Comparison of ENCODE assay signal across 8 cellular contexts in the genomic region with DNA sequence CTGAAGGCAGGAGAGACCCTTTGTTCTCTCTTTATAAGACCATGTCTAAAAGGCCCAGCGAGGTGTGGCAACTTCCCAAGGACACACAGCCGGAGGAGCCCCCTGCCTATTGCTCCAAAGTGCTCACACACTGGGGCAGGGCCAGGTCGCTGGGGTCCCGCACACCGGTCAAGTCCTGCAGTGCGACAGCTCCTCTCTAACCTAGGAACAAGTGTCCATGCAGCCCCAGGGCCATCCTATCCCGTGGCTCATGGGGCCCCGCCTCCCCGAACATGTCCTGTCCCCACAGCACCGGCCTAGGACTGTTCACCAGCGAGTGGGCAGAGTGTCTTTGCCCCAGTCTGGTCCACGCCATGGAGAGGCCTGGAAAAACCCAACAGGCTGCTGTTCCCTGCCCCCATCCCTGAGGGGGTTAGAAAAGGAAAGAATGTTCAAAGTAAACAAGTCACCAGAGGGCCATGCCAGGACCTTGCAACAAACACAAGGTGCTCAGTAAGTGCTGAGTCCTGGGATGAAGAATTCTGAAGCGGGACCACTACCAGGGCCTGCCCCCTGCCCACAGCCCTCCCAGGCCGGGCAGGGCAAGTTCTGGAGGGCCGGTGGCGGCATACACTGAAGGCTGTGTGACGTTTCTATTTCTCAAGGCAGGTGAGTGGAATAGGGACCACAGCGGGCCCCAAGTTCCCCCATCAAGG. TPM values are rescaled to one million over a fixed set of nuclear protein-coding genes. Genes with fewer than 3 reads are reported as not detected.
DNase-seq lines count a peak whose midpoint lies in the region; ATAC-seq, FAIRE-seq and TF ChIP-seq lines count a peak whose summit lies in the region.

No MANE protein-coding gene starts in this region.

- no peak for FAIRE-seq in bronchial epithelial cell (lab: Jason Lieb, UNC)

- H3K9me3 ChIP-seq in HUES64 (ENCODE audit: insufficient read depth, low read depth, low read length) (no peaks in the 10 kb centered on the region), tibial artery (no peaks in the 10 kb centered on the region)

- CTCF ChIA-PET in AG04449 (lab: Yijun Ruan, JAX): interaction anchor here (1.5 to 1.9 kb wide), 2 partner anchors 24 to 35 kb away, joined by 3 to 6 read pairs; no protein-coding TSS in a partner anchor

- H3K4me3 ChIP-seq in AG04449 (ENCODE audit: low read depth, low read length) (peak overlapping the region; percentile 72), HUES64 (ENCODE audit: low read length) (peak overlapping the region; percentile 85), bronchial epithelial cell (ENCODE audit: low read depth, low read length) (peak overlapping the region; percentile 86), lower leg skin (ENCODE audit: low read depth, poor library complexity, severe bottlenecking) (peak overlapping the region; percentile 81), tibial artery (peak overlapping the region; percentile 82 to 96)

- H3K4me1 ChIP-seq in HUES64 (ENCODE audit: insufficient read depth, low read length) (peaks cover 8% of the 10 kb centered on the region; the same call in 1 of the 2 replicates), tibial artery (peaks cover 5 to 69% (median 59%) of the 10 kb centered on the region in 4 donors)

- H3K27ac ChIP-seq in HUES64 (ENCODE audit: low read depth, low read length) (peak overlapping the region; percentile 64; the same call in 1 of the 2 replicates), tibial artery (peak overlapping the region; percentile 98 to 100)

- TF ChIP-seq CTCF in AG04449 (IDR thresholded peaks at IDR 0.05; ENCODE audit: insufficient read depth, low read length, missing control alignments): no peak
- TF ChIP-seq CTCF in bronchial epithelial cell (IDR thresholded peaks at IDR 0.05; ENCODE audit: insufficient read depth, low read length, severe bottlenecking): no peak
- TF ChIP-seq CTCF in lower leg skin (IDR thresholded peaks at IDR 0.05): no peak
- no peak for TF ChIP-seq CTCF in tibial artery (IDR thresholded peaks at IDR 0.05)

- 39% methylated on average over 17 of the region's 18 CpGs for WGBS in HUES64
- 14 to 18% methylated on average over 15 to 17 of the region's 18 CpGs for WGBS in lower leg skin, 2 donors

- intact Hi-C loops in lower leg skin (cut with DNase I; ENCODE audit: low total_unique reads) (no loop called here), tibial artery (cut with DNase I; ENCODE audit: low total_unique reads) (loop anchor here (1.0 kb wide), 1 partner anchor 38 kb away; no protein-coding TSS in a partner anchor)

- no peak for ATAC-seq in HG03442 (IDR thresholded peaks at IDR 0.05; ENCODE audit: unreplicated experiment)
- no peak for ATAC-seq in GM18502 (IDR thresholded peaks at IDR 0.05; ENCODE audit: poor library complexity, unreplicated experiment)

- peak overlapping the region; percentile 77 for H3K9ac ChIP-seq in HUES64 (ENCODE audit: low read depth, low read length)

- H3K27me3 ChIP-seq in HUES64 (ENCODE audit: insufficient read depth, low read length) (peaks cover 12% of the 10 kb centered on the region), bronchial epithelial cell (ENCODE audit: control insufficient read depth, insufficient read depth, low read length) (no peaks in the 10 kb centered on the region), tibial artery (no peaks in the 10 kb centered on the region)

- DNase-seq in AG04449 (ENCODE audit: low read depth, low spot score) (no peak), bronchial epithelial cell (ENCODE audit: low read depth) (no peak), lower leg skin (ENCODE audit: low spot score in 2 of 2) (no peak), tibial artery (peak; percentile 59 to 86), NCI-H345 (lab: John Stamatoyannopoulos, UW) (no peak)

- POLR2A ChIA-PET in AG04449 (lab: Yijun Ruan, JAX): interaction anchor here (1.2 kb wide), 1 partner anchor 37 kb away, joined by 4 read pairs; a partner anchor contains a TSS

- H3K36me3 ChIP-seq in HUES64 (ENCODE audit: insufficient read depth, low read length) (no peaks in the 10 kb centered on the region), bronchial epithelial cell (ENCODE audit: control insufficient read depth, insufficient read depth, low read length) (peaks cover 7% of the 10 kb centered on the region), tibial artery (peaks cover 0 to 8% (median 0%) of the 10 kb centered on the region in 3 donors)

- TF ChIP-seq POLR2A in lower leg skin (IDR thresholded peaks at IDR 0.05): no peak

RNA-seq across cellular contexts. Expression of a gene that starts 1.0 kb away (rescaled TPM):
- polyA plus RNA-seq in HUES64 (2013, experiment 1 of 2): 24.9 TPM
- 31.8 TPM for polyA plus RNA-seq in HUES64 (2013, experiment 2 of 2)
- total RNA-seq in bronchial epithelial cell (13.4 and 15.9 TPM in 2 replicates), lower leg skin (100 to 1,000 TPM in 2 of 4 donors, 10 to 100 TPM in 2; 64.6 to 113 (median 94.8) TPM)

RNA-seq across cellular contexts. Expression of a gene that starts 37.1 kb away (rescaled TPM):
- 16.0 TPM for polyA plus RNA-seq in HUES64 (2013, experiment 1 of 2)
- 21.5 TPM for polyA plus RNA-seq in HUES64 (2013, experiment 2 of 2)
- total RNA-seq in bronchial epithelial cell (43.4 and 47.9 TPM in 2 replicates), lower leg skin (10 to 100 TPM; 45.6 to 67.7 (median 60.7) TPM)

RNA-seq across cellular contexts. Expression of a gene that starts 50.8 kb away (rescaled TPM):
- polyA plus RNA-seq in HUES64 (2013, experiment 1 of 2): 25.4 TPM
- 30.9 TPM for polyA plus RNA-seq in HUES64 (2013, experiment 2 of 2)
- under 0.01 and 0.64 TPM in 2 replicates for total RNA-seq in bronchial epithelial cell
- 10 to 100 TPM; 35.3 to 53.6 (median 42.6) TPM for total RNA-seq in lower leg skin

Comparison
In these comparisons a context has a peak if more than half of its experiments do, and no peak if none do; other contexts are left out.
1. DNase-seq: peak in tibial artery (2 of 2); none in AG04449 (single experiment), bronchial epithelial cell (single experiment), lower leg skin (0 of 2) and NCI-H345 (single experiment).
2. RNA of a gene that starts 50.8 kb away (total RNA-seq): 35.3 to 53.6 TPM in lower leg skin; under 0.01 to 0.64 TPM in bronchial epithelial cell; every median in the first group is over 10 times any median in the second.
3. Peak in every context shown above with its lines, with median percentiles within 50 percentile points of each other: H3K4me3 ChIP-seq.